ENCODE assay signal across 1 cellular context in the genomic region with DNA sequence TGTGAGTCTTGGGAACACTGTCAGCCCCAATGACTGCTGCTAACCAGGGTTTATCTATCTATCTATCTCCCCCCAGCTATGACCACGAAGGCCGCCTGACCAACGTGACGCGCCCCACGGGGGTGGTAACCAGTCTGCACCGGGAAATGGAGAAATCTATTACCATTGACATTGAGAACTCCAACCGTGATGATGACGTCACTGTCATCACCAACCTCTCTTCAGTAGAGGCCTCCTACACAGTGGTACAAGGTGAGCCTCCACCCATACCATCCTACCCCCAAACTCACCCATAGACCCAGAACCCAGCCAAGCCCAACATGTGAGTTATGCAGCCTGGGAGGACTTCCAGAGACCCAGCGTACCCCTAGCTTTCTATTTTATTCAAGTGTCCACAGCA.
A peak's percentile ranks its signal among the peaks of the same experiment; 100 is the strongest.
TF ChIP-seq lines count a peak whose summit lies in the region.

No MANE protein-coding gene starts in this region.

TF ChIP-seq in HepG2, 621 proteins besides CTCF, POLR2A, EP300 and RAD21:
- TF ChIP-seq CREB1 (IDR thresholded peaks at IDR 0.05), result peak; percentile 97
- no peak for TF ChIP-seq CREB1 (CRISPR knock-in tag; IDR thresholded peaks at IDR 0.05)
- peak; percentile 96 for TF ChIP-seq ATF7 (IDR thresholded peaks at IDR 0.05)
- no peak for TF ChIP-seq ATF7 (CRISPR knock-in tag; IDR thresholded peaks at IDR 0.05)
- no peak for TF ChIP-seq ZNF777 (CRISPR knock-in tag; IDR thresholded peaks at IDR 0.05)
